8 cellular contexts compared by ENCODE assay signal in genomic region chr16:29806096-29806579, GRCh38. TPM values are rescaled to one million over a fixed set of nuclear protein-coding genes. Genes with fewer than 3 reads are reported as not detected.
DNase-seq lines count a peak whose midpoint lies in the region; ATAC-seq and TF ChIP-seq lines count a peak whose summit lies in the region.

Gene MAZ, plus strand, starts transcription at chr16:29806529. Its CDS starts 173 bp downstream, at chr16:29806702.

- DNase-seq in AG10803 (ENCODE audit: low read depth) (no peak), GM13977 (ENCODE audit: low spot score) (peak; percentile 89), OCI-LY7 (ENCODE audit: low spot score) (peak; percentile 85), hepatic stellate cell (ENCODE audit: low spot score) (peak; percentile 89), skeletal muscle cell (ENCODE audit: low read depth) (peak; percentile 81), ACHN (no peak)

- BruUV-seq in OCI-LY7 (replicated peaks; lab: Mats Ljungman, UMichigan): no TSS peak

- H4K20me1 ChIP-seq in OCI-LY7 (ENCODE audit: insufficient read depth, low read length): peaks cover 18% of the 10 kb centered on the region

- POLR2A ChIA-PET in OCI-LY7 (lab: Charles Lee): interaction anchor here (1.7 to 2.2 kb wide), 2 partner anchors 14 to 189 kb away, joined by 4 to 6 read pairs; partner anchors contain the start of genes HIRIP3 and MVP

- CTCF ChIA-PET in OCI-LY7 (lab: Charles Lee; ENCODE audit: unreplicated experiment): no interaction called here

- no peaks in the 10 kb centered on the region for H3K9me2 ChIP-seq in OCI-LY7 (ENCODE audit: insufficient read depth, low read length)

- no peak for TF ChIP-seq CTCF in AG10803 (conservative IDR thresholded peaks at IDR 0.05; ENCODE audit: low read length)
- no peak for TF ChIP-seq CTCF in GM13977 (IDR thresholded peaks at IDR 0.05; ENCODE audit: extremely low read depth, insufficient read depth, missing control alignments)
- TF ChIP-seq CTCF in OCI-LY7 (conservative IDR thresholded peaks at IDR 0.05; ENCODE audit: low read length): no peak

- H3K4me1 ChIP-seq in OCI-LY7 (ENCODE audit: insufficient read depth, low read length, poor library complexity, severe bottlenecking): peaks cover 61% of the 10 kb centered on the region

- H3K36me3 ChIP-seq in OCI-LY7 (ENCODE audit: insufficient read depth, low read length): peaks cover 80% of the 10 kb centered on the region

- ATAC-seq in HG03571 (IDR thresholded peaks at IDR 0.05; ENCODE audit: unreplicated experiment): no peak

- in situ Hi-C loops in GM13977 (cut with MboI; ENCODE audit: low pct_unique_long_range_greater_than_20kb, low sequenced_read_pairs, unreplicated experiment): no loop called here
- in situ Hi-C loops in ACHN (cut with HindIII; ENCODE audit: low pct_ligation_motif_present, low pct_unique_long_range_greater_than_20kb, low sequenced_read_pairs): no loop called here

- no peak within 1 kb of the TSS for H2AFZ ChIP-seq in OCI-LY7 (ENCODE audit: low read length)

- intact Hi-C loops in OCI-LY7 (cut with micrococcal nuclease; ENCODE audit: unreplicated experiment): loop anchor here (2.0 to 5.0 kb wide), 2 partner anchors 77 to 191 kb away; partner anchors contain the start of genes HIRIP3 and INO80E

- H3K4me3 ChIP-seq in AG10803 (ENCODE audit: low read length): peak within 1 kb of the TSS; percentile 94
- peak within 1 kb of the TSS; percentile 83 for H3K4me3 ChIP-seq in OCI-LY7 (ENCODE audit: low read depth, low read length, poor library complexity, severe bottlenecking)
- H3K4me3 ChIP-seq in skeletal muscle cell (ENCODE audit: low read depth, low read length): peak within 1 kb of the TSS; percentile 72

- H3K27ac ChIP-seq in OCI-LY7 (ENCODE audit: low read depth, low read length, poor library complexity, severe bottlenecking) (peak within 1 kb of the TSS; percentile 88), angular gyrus (ENCODE audit: low read depth, low read length) (peak within 1 kb of the TSS; percentile 100)

- H3K9me3 ChIP-seq in OCI-LY7 (ENCODE audit: low read length): no peaks in the 10 kb centered on the region

- peak within 1 kb of the TSS; percentile 93 for H3K4me2 ChIP-seq in OCI-LY7 (ENCODE audit: low read length)

- peaks cover 15% of the 10 kb centered on the region; the same call in 1 of the 2 replicates for H3K79me2 ChIP-seq in OCI-LY7 (ENCODE audit: insufficient read depth, low read depth, low read length)

RNA-seq across cellular contexts. Expression of gene MAZ, which starts in this region (rescaled TPM):
- 384 and 471 TPM in 2 replicates for total RNA-seq in OCI-LY7 (2014; rRNA removed; shearing (Covaris generic))
- total RNA-seq in OCI-LY7 (2022): 484 and 531 TPM in 2 replicates

Comparison
In these comparisons a context has a peak if more than half of its experiments do, and no peak if none do; other contexts are left out.
1. DNase-seq: peak in GM13977 (single experiment), OCI-LY7 (single experiment), hepatic stellate cell (single experiment) and skeletal muscle cell (single experiment); none in AG10803 (single experiment) and ACHN (single experiment).
2. Peak in every context shown above with its lines, with median percentiles within 50 percentile points of each other: H3K4me3 ChIP-seq.